1 cellular context compared by ENCODE assay signal in the genomic region with DNA sequence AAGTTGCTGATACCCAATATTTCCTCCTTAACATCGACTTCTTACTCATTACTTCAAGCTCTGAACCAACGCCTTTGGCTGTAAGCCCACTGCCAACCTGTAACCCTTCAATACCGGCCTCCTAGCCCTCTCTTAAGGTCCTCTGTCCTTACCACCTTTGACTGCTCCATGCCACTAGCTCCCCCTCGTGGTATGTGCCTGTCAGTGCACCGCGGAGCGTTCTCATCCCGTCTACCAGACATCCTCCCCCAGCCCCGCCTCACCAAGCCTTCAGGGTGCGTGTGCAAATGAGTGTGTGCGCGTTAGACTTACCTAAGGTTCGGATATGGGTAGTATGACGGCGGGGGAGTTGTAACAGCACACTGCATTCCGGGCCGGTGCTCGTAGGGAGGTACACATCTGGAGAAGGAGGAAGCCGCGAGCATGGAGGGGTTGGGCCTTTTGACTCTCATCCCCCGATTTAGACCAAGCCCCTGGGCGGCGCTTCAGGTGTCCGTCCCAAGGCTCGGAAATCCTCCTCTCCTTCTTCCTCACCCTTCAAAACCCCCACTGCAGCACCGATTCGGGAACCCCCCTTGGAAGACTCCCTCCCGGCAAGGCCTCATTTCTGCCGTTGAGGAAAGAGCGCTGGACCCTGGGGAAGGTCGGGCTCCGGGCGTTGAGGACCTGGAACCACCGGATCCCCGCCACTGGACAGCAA.
TF ChIP-seq lines count a peak whose summit lies in the region.

No MANE protein-coding gene starts in this region.

TF ChIP-seq in endothelial cell of umbilical vein, 7 proteins besides CTCF, POLR2A, EP300 and RAD21:
- no peak for TF ChIP-seq GATA2 (IDR thresholded peaks at IDR 0.05; ENCODE audit: insufficient read depth, insufficient read length, low read depth, low read length)
- no peak for TF ChIP-seq JUN (IDR thresholded peaks at IDR 0.05; ENCODE audit: borderline replicate concordance, insufficient read depth, insufficient read length, low read depth)
- no peak for TF ChIP-seq POLR2AphosphoS5 (IDR thresholded peaks at IDR 0.05; ENCODE audit: insufficient read depth, low read depth, low read length)
- no peak for TF ChIP-seq FOS (IDR thresholded peaks at IDR 0.05; ENCODE audit: borderline replicate concordance, insufficient read depth, low read length)
- TF ChIP-seq EZH2 (IDR thresholded peaks at IDR 0.05; ENCODE audit: borderline replicate concordance, low read depth, low read length, severe bottlenecking) = peak; percentile 22
